In genomic region chr1:51442616-51443015, GRCh38 we compare ENCODE assay signal across 20 cellular contexts.
DNase-seq lines count a peak whose midpoint lies in the region; ATAC-seq, FAIRE-seq and TF ChIP-seq lines count a peak whose summit lies in the region.
"Had no signal": no experiment of that assay in that cellular context is flagged by ENCODE, and none has a peak within 500 bp of the region (broad histone marks: within the 10 kb centered on the region; RNA-seq: fewer than 3 reads in every experiment).

No MANE protein-coding gene starts in this region.

- no peaks in the 10 kb centered on the region for H3K27me3 Mint-ChIP-seq in activated CD8-positive, alpha-beta T cell treated with anti-CD3 and anti-CD28 coated beads, Interleukin-2, amount 10 ng/mL, durations not matched to agents 7 days and 5 days (ENCODE audit: low read depth)
- no peaks in the 10 kb centered on the region for H3K27me3 Mint-ChIP-seq in naive thymus-derived CD4-positive, alpha-beta T cell

- peaks cover 54% of the 10 kb centered on the region for H3K36me3 Mint-ChIP-seq in activated CD8-positive, alpha-beta T cell treated with anti-CD3 and anti-CD28 coated beads, Interleukin-2, amount 10 ng/mL, durations not matched to agents 7 days and 5 days (ENCODE audit: low read depth)
- H3K36me3 Mint-ChIP-seq in naive thymus-derived CD4-positive, alpha-beta T cell: peaks cover 3 to 61% (median 30%) of the 10 kb centered on the region in 5 donors

- H3K27me3 ChIP-seq in naive thymus-derived CD4-positive, alpha-beta T cell (ENCODE audit: control insufficient read depth in 2 of 2, insufficient read depth in 2 of 2, low read length in 2 of 2): no peaks in the 10 kb centered on the region
- H3K27me3 ChIP-seq in Peyer's patch (no peaks in the 10 kb centered on the region), dorsolateral prefrontal cortex (no peaks in the 10 kb centered on the region)
- H3K27me3 ChIP-seq: BE2C, brain microvascular endothelial cell, esophagus squamous epithelium had no signal

- no peak overlapping the region for H3K27ac ChIP-seq in naive thymus-derived CD4-positive, alpha-beta T cell (ENCODE audit: low read depth, low read length)
- no peak overlapping the region for H3K27ac ChIP-seq in Peyer's patch
- H3K27ac ChIP-seq in dorsolateral prefrontal cortex: peak overlapping the region in 3 of 59 donors; percentile 5 to 17 (median 11)
- H3K27ac ChIP-seq: brain microvascular endothelial cell, esophagus squamous epithelium had no signal

- no peak overlapping the region for H3K4me3 Mint-ChIP-seq in activated CD8-positive, alpha-beta T cell treated with anti-CD3 and anti-CD28 coated beads, Interleukin-2, amount 10 ng/mL, durations not matched to agents 7 days and 5 days
- H3K4me3 Mint-ChIP-seq in naive thymus-derived CD4-positive, alpha-beta T cell: no peak overlapping the region
- H3K4me3 Mint-ChIP-seq: WTC11 had no signal

- H3K36me3 ChIP-seq in naive thymus-derived CD4-positive, alpha-beta T cell (ENCODE audit: control insufficient read depth in 2 of 3, insufficient read depth in 3 of 3, low read length in 3 of 3): peaks cover 0 to 14% (median 11%) of the 10 kb centered on the region in 3 experiments
- H3K36me3 ChIP-seq in Peyer's patch: peaks cover 0 to 32% (median 0%) of the 10 kb centered on the region in 3 donors
- H3K36me3 ChIP-seq: BE2C, brain microvascular endothelial cell had no signal

- DNase-seq in H54 (ENCODE audit: insufficient read length, low spot score): no peak
- no peak for DNase-seq in activated CD8-positive, alpha-beta T cell treated with anti-CD3 and anti-CD28 coated beads, Interleukin-2, amount 10 ng/mL, durations not matched to agents 7 days and 5 days
- DNase-seq in naive thymus-derived CD4-positive, alpha-beta T cell: no peak
- DNase-seq in Peyer's patch: no peak
- no peak for DNase-seq in NCI-H2107 treated with DMSO at 0.1 percent for 48 hours (lab: John Stamatoyannopoulos, UW; ENCODE audit: unreplicated experiment)
- no peak for DNase-seq in dorsolateral prefrontal cortex
- DNase-seq: activated naive CD4-positive, alpha-beta T cell treated with anti-CD3 and anti-CD28 coated beads, Interleukin-2, amount 50 U/mL, for 16 hours; BE2C; brain microvascular endothelial cell; DMS153; esophagus squamous epithelium; KG1; kidney; NCI-H1417 treated with DMSO at 0.1 percent for 48 hours; stimulated activated CD4-positive, alpha-beta T cell treated with anti-CD3 and anti-CD28 coated beads, Interleukin-4, amount 100 ng/mL, for 24 hours; stimulated activated CD8-positive, alpha-beta memory T cell treated with anti-CD3 and anti-CD28 coated beads, Interleukin-4, amount 100 ng/mL, for 48 hours; T-helper 1 cell had no signal

- no peaks in the 10 kb centered on the region for H3K9me3 ChIP-seq in naive thymus-derived CD4-positive, alpha-beta T cell (ENCODE audit: control insufficient read depth in 2 of 3, low read length in 3 of 3)
- H3K9me3 ChIP-seq in Peyer's patch: no peaks in the 10 kb centered on the region
- H3K9me3 ChIP-seq: BE2C, esophagus squamous epithelium, thoracic aorta had no signal

- FAIRE-seq in G401.6 (lab: Jason Lieb, UNC) (peak; percentile 21), H54 (lab: Jason Lieb, UNC) (peak; percentile 45)
- FAIRE-seq: kidney had no signal

- peaks cover 35% of the 10 kb centered on the region for H3K4me1 Mint-ChIP-seq in activated CD8-positive, alpha-beta T cell treated with anti-CD3 and anti-CD28 coated beads, Interleukin-2, amount 10 ng/mL, durations not matched to agents 7 days and 5 days (ENCODE audit: low read depth)
- H3K4me1 Mint-ChIP-seq in naive thymus-derived CD4-positive, alpha-beta T cell: peaks cover 0 to 24% (median 10%) of the 10 kb centered on the region in 7 donors
- H3K4me1 Mint-ChIP-seq: WTC11 had no signal

- POLR2A ChIA-PET in activated CD8-positive, alpha-beta T cell treated with anti-CD3 and anti-CD28 coated beads, Interleukin-2, amount 10 ng/mL, durations not matched to agents 7 days and 5 days (lab: Charles Lee): no interaction called here
- POLR2A ChIA-PET in naive thymus-derived CD4-positive, alpha-beta T cell (lab: Charles Lee): no interaction called here

- CTCF ChIA-PET in activated CD8-positive, alpha-beta T cell treated with anti-CD3 and anti-CD28 coated beads, Interleukin-2, amount 10 ng/mL, durations not matched to agents 7 days and 5 days (lab: Charles Lee): no interaction called here
- CTCF ChIA-PET in naive thymus-derived CD4-positive, alpha-beta T cell (lab: Charles Lee): interaction anchor here (0.6 kb wide), 1 partner anchor 324 kb away, joined by 4 read pairs; no protein-coding TSS in a partner anchor

- peak overlapping the region; percentile 77 for H3K27ac Mint-ChIP-seq in activated CD8-positive, alpha-beta T cell treated with anti-CD3 and anti-CD28 coated beads, Interleukin-2, amount 10 ng/mL, durations not matched to agents 7 days and 5 days
- peak overlapping the region in 2 of 9 donors; percentile 62 to 65 for H3K27ac Mint-ChIP-seq in naive thymus-derived CD4-positive, alpha-beta T cell
- H3K27ac Mint-ChIP-seq: WTC11 had no signal

- TF ChIP-seq POLR2A in H54 (IDR thresholded peaks at IDR 0.05; ENCODE audit: low read depth, low read length): no peak
- no peak for TF ChIP-seq POLR2A in Peyer's patch (IDR thresholded peaks at IDR 0.05)

- intact Hi-C loops in naive thymus-derived CD4-positive, alpha-beta T cell (cut with micrococcal nuclease): no loop called here
- intact Hi-C loops in dorsolateral prefrontal cortex (cut with DNase I): no loop called here

- no peak for ATAC-seq in activated CD8-positive, alpha-beta T cell treated with anti-CD3 and anti-CD28 coated beads, Interleukin-2, amount 10 ng/mL, durations not matched to agents 7 days and 5 days
- peak; percentile 8 for ATAC-seq in naive thymus-derived CD4-positive, alpha-beta T cell
- ATAC-seq: WTC11 had no signal

- H3K4me1 ChIP-seq in naive thymus-derived CD4-positive, alpha-beta T cell (ENCODE audit: control insufficient read depth in 2 of 2, insufficient read depth in 2 of 2, low read length in 2 of 2): peaks cover 0 to 7% of the 10 kb centered on the region in 2 donors
- no peaks in the 10 kb centered on the region for H3K4me1 ChIP-seq in Peyer's patch
- H3K4me1 ChIP-seq: BE2C had no signal

- TF ChIP-seq CTCF in Peyer's patch (IDR thresholded peaks at IDR 0.05) (no peak), dorsolateral prefrontal cortex (IDR thresholded peaks at IDR 0.05 in 54 of 56, conservative IDR thresholded peaks at IDR 0.05 in 2 of 56; ENCODE audit: low read depth in 1 of 56, partially characterized antibody in 56 of 56) (no peak)

- H3K9me3 Mint-ChIP-seq in activated CD8-positive, alpha-beta T cell treated with anti-CD3 and anti-CD28 coated beads, Interleukin-2, amount 10 ng/mL, durations not matched to agents 7 days and 5 days (ENCODE audit: insufficient read depth): no peaks in the 10 kb centered on the region
- peaks cover 0 to 2% (median 0%) of the 10 kb centered on the region in 11 donors for H3K9me3 Mint-ChIP-seq in naive thymus-derived CD4-positive, alpha-beta T cell
- H3K9me3 Mint-ChIP-seq: WTC11 had no signal

- no peak overlapping the region for H3K4me3 ChIP-seq in naive thymus-derived CD4-positive, alpha-beta T cell (ENCODE audit: low read length)
- H3K4me3 ChIP-seq in Peyer's patch: no peak overlapping the region
- H3K4me3 ChIP-seq in dorsolateral prefrontal cortex: no peak overlapping the region
- H3K4me3 ChIP-seq: esophagus squamous epithelium, thoracic aorta had no signal
